In the genomic region with DNA sequence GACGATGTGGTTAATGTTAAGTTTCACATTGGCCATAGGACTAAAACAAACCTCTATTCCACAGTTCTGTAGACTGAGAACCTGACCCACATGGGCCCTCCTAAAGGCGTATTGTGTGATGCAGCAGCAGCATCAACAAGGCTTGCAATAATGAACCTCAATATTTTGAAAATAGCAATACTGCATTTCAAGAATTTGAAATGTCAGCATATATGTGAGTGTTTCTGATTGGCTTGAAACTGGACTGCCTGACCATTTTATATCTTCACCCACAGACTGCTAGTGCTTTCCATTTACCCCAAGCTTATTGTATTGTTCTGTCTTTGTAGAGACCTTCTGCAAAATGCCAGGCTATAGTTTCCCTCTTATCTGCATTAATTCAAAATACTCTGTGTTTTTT, we compare ENCODE assay signal across 6 cellular contexts.
"Had no signal": no experiment of that assay in that cellular context is flagged by ENCODE, and none has a peak within 500 bp of the region (broad histone marks: within the 10 kb centered on the region; RNA-seq: fewer than 3 reads in every experiment).

No MANE protein-coding gene starts in this region.

- DNase-seq: KBM-7, KG1 had no signal

- H3K27ac ChIP-seq: HL-60, KMS-11 had no signal

- ATAC-seq: K562 had no signal

- H3K4me3 ChIP-seq: K562 had no signal

- H3K4me2 ChIP-seq: KMS-11 had no signal

- H3K9ac ChIP-seq: KMS-11 had no signal

- FAIRE-seq: HTR-8/SVneo, K562 had no signal
